25 cellular contexts compared by ENCODE assay signal in the genomic region with DNA sequence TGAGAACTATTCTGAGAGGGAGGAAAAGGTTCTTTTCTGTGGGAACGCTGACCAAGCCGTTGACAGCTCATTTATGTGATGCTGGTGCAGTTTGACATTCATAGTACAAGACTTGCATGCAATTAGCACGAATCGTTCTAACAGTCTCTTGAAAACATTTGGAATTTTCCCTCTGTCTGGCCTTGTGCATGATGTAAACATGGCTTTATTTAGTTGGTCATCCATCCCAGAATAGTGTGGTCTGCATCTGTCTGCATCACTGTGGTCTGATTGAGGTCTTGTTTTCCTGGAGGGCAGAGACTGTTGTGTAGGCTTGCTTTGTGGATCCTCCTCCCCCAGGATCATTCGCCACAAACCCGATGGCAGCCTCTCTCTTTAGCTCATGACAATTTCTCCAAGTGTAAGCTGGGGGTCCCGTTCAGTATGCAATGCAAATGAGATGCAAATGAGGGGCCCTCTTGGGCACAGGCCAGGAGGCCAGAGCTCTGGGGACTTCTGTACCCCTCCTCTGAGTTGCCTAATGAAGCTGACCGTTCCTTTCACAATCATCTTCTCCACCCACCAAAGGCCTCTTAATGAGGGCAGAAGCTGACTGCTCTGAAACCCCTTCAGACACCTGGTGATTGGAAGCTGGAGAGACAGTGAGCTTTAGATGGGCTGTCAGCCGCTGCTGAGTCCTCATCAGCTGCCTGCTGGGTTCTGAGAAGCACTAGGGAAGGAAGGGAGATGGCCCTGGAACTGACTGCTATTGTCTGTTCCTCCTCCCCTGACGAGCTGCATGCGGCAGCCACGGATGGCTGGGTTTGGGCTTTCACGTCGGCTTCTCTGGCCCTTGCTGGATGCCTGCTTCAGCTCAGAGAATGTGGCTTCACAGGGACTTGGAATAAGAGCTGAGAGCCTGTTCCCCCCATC.
DNase-seq lines count a peak whose midpoint lies in the region; ATAC-seq and TF ChIP-seq lines count a peak whose summit lies in the region.
"Had no signal": no experiment of that assay in that cellular context is flagged by ENCODE, and none has a peak within 500 bp of the region (broad histone marks: within the 10 kb centered on the region; RNA-seq: fewer than 3 reads in every experiment).

No MANE protein-coding gene starts in this region.

- H3K4me1 Mint-ChIP-seq in WTC11, result peaks cover 68% of the 10 kb centered on the region
- peaks cover 8% of the 10 kb centered on the region for H3K4me1 Mint-ChIP-seq in nephron progenitor cell

- TF ChIP-seq CTCF in WTC11 (IDR thresholded peaks at IDR 0.05) (no peak), nephron progenitor cell (IDR thresholded peaks at IDR 0.05) (no peak)

- DNase-seq in ELF-1 (ENCODE audit: low read depth, low spot score), result peak; percentile 74
- DNase-seq in WTC11 (ENCODE audit: low spot score), result peak; percentile 46
- peak; percentile 91 for DNase-seq in foreskin melanocyte
- peak; percentile 37 for DNase-seq in nephron progenitor cell
- no peak for DNase-seq in NCI-H2107 treated with DMSO at 0.1 percent for 48 hours (lab: John Stamatoyannopoulos, UW; ENCODE audit: unreplicated experiment)
- DNase-seq: activated CD4-positive, alpha-beta memory T cell treated with anti-CD3 and anti-CD28 coated beads, Interleukin-2, amount 10 ng/mL, durations not matched to agents 7 days and 5 days; activated CD4-positive, CD25-positive, alpha-beta regulatory T cell treated with anti-CD3 and anti-CD28 coated beads, Interleukin-2, amount 50 U/mL, for 72 hours; CD4-positive, alpha-beta memory T cell; dermis blood vessel endothelial cell; DMS 273 treated with DMSO at 0.1 percent for 48 hours; EL; MM.1S; NCI-H1417; NCI-H2029 treated with DMSO at 0.1 percent for 48 hours; NCI-H226; NCI-H774; psoas muscle; thyroid gland had no signal

- H3K27ac Mint-ChIP-seq in WTC11, result peak overlapping the region; percentile 35; the same call in 1 of the 2 replicates
- H3K27ac Mint-ChIP-seq in nephron progenitor cell, result no peak overlapping the region
- H3K27ac Mint-ChIP-seq: activated CD4-positive, alpha-beta memory T cell treated with anti-CD3 and anti-CD28 coated beads, Interleukin-2, amount 10 ng/mL, durations not matched to agents 7 days and 5 days; activated naive CD4-positive, alpha-beta T cell treated with anti-CD3 and anti-CD28 coated beads, Interleukin-2, amount 50 U/mL, for 72 hours; activated T-helper 2 cell treated with anti-CD3 and anti-CD28 coated beads, Interferon-gamma antibody, Interleukin-2, Interleukin-4, amounts not matched to agents 10 μg/mL and 5 μg/mL and 100 μg/mL, durations not matched to agents 14 hours and 24 hours and 36 hours; stimulated activated naive CD8-positive, alpha-beta T cell treated with anti-CD3 and anti-CD28 coated beads, Interleukin-15, Interleukin-2, amounts not matched to agents 100 ng/mL and 50 ng/mL, for 24 hours had no signal

- H3K27me3 Mint-ChIP-seq in WTC11 (ENCODE audit: low read depth) (no peaks in the 10 kb centered on the region; the same call in 1 of the 2 replicates), nephron progenitor cell (ENCODE audit: low read depth, poor library complexity) (peaks cover 69% of the 10 kb centered on the region)
- H3K27me3 Mint-ChIP-seq: activated CD4-positive, alpha-beta memory T cell treated with anti-CD3 and anti-CD28 coated beads, Interleukin-2, amount 10 ng/mL, durations not matched to agents 7 days and 5 days; CD4-positive, alpha-beta memory T cell; stimulated activated naive CD8-positive, alpha-beta T cell treated with anti-CD3 and anti-CD28 coated beads, Interleukin-15, Interleukin-2, amounts not matched to agents 100 ng/mL and 50 ng/mL, for 24 hours had no signal

- ATAC-seq in WTC11, result peak; percentile 76
- ATAC-seq in GM18861 (IDR thresholded peaks at IDR 0.05; ENCODE audit: unreplicated experiment), result no peak
- no peak for ATAC-seq in HG03095 (IDR thresholded peaks at IDR 0.05; ENCODE audit: unreplicated experiment)
- ATAC-seq in HG03342 (IDR thresholded peaks at IDR 0.05; ENCODE audit: unreplicated experiment), result no peak
- ATAC-seq: activated naive CD4-positive, alpha-beta T cell treated with anti-CD3 and anti-CD28 coated beads, Interleukin-2, amount 50 U/mL, for 72 hours; HCT116; psoas muscle had no signal

- CTCF ChIA-PET in WTC11 (lab: Charles Lee), result interaction anchor here (0.5 to 2.5 kb wide), 13 partner anchors 9 to 854 kb away, joined by 3 to 38 read pairs (median 4); no protein-coding TSS in a partner anchor

- POLR2A ChIA-PET in WTC11 (lab: Charles Lee), result interaction anchor here (0.6 to 1.5 kb wide), 2 partner anchors 16 to 261 kb away, joined by 4 to 6 read pairs; no protein-coding TSS in a partner anchor

- H3K9me3 Mint-ChIP-seq in WTC11 (0 out of 2 replicates have a peak, but pooled peaks cover 7% of the 10 kb centered on the region), nephron progenitor cell (no peaks in the 10 kb centered on the region)
- H3K9me3 Mint-ChIP-seq: activated CD4-positive, alpha-beta memory T cell treated with anti-CD3 and anti-CD28 coated beads, Interleukin-2, amount 10 ng/mL, durations not matched to agents 7 days and 5 days; activated naive CD4-positive, alpha-beta T cell treated with anti-CD3 and anti-CD28 coated beads, Interleukin-2, amount 50 U/mL, for 72 hours; activated T-helper 2 cell treated with anti-CD3 and anti-CD28 coated beads, Interferon-gamma antibody, Interleukin-2, Interleukin-4, amounts not matched to agents 10 μg/mL and 5 μg/mL and 100 μg/mL, durations not matched to agents 14 hours and 24 hours and 36 hours; stimulated activated naive CD8-positive, alpha-beta T cell treated with anti-CD3 and anti-CD28 coated beads, Interleukin-15, Interleukin-2, amounts not matched to agents 100 ng/mL and 50 ng/mL, for 24 hours had no signal

- no peak overlapping the region for H3K4me3 Mint-ChIP-seq in WTC11
- no peak overlapping the region for H3K4me3 Mint-ChIP-seq in nephron progenitor cell
- H3K4me3 Mint-ChIP-seq: activated CD4-positive, alpha-beta memory T cell treated with anti-CD3 and anti-CD28 coated beads, Interleukin-2, amount 10 ng/mL, durations not matched to agents 7 days and 5 days; CD4-positive, alpha-beta memory T cell; stimulated activated naive CD8-positive, alpha-beta T cell treated with anti-CD3 and anti-CD28 coated beads, Interleukin-15, Interleukin-2, amounts not matched to agents 100 ng/mL and 50 ng/mL, for 24 hours had no signal

- H3K36me3 Mint-ChIP-seq in WTC11 (no peaks in the 10 kb centered on the region), nephron progenitor cell (ENCODE audit: low read depth) (no peaks in the 10 kb centered on the region)

TF ChIP-seq in WTC11, 78 proteins besides CTCF, POLR2A, EP300 and RAD21:
- TF ChIP-seq, protein P1, sequence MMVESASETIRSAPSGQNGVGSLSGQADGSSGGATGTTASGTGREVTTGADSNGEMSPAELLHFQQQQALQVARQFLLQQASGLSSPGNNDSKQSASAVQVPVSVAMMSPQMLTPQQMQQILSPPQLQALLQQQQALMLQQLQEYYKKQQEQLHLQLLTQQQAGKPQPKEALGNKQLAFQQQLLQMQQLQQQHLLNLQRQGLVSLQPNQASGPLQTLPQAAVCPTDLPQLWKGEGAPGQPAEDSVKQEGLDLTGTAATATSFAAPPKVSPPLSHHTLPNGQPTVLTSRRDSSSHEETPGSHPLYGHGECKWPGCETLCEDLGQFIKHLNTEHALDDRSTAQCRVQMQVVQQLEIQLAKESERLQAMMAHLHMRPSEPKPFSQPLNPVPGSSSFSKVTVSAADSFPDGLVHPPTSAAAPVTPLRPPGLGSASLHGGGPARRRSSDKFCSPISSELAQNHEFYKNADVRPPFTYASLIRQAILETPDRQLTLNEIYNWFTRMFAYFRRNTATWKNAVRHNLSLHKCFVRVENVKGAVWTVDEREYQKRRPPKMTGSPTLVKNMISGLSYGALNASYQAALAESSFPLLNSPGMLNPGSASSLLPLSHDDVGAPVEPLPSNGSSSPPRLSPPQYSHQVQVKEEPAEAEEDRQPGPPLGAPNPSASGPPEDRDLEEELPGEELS (CRISPR knock-in tag; IDR thresholded peaks at IDR 0.05), result 0 out of 2 replicates have a peak, but pooled peaks have one; percentile 20
- TF ChIP-seq FOXP1 (CRISPR knock-in tag; IDR thresholded peaks at IDR 0.05; ENCODE audit: borderline replicate concordance) (no peak), HMGA2 (CRISPR knock-in tag; IDR thresholded peaks at IDR 0.05) (0 out of 2 replicates have a peak, but pooled peaks have one; percentile 50), GRHL2 (CRISPR knock-in tag; IDR thresholded peaks at IDR 0.05; ENCODE audit: insufficient replicate concordance, severe bottlenecking) (no peak)
- TF ChIP-seq, protein P2, sequence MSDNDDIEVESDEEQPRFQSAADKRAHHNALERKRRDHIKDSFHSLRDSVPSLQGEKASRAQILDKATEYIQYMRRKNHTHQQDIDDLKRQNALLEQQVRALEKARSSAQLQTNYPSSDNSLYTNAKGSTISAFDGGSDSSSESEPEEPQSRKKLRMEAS (CRISPR knock-in tag; IDR thresholded peaks at IDR 0.05), result peak; percentile 25; the same call in 1 of the 2 replicates
